Comparison of ENCODE assay signal across 8 cellular contexts in genomic region chr6:129730477-129731165, GRCh38. TPM values are rescaled to one million over a fixed set of nuclear protein-coding genes. Genes with fewer than 3 reads are reported as not detected.
DNase-seq lines count a peak whose midpoint lies in the region; ATAC-seq and TF ChIP-seq lines count a peak whose summit lies in the region.

No MANE protein-coding gene starts in this region.

- TF ChIP-seq POLR2A in ovary (IDR thresholded peaks at IDR 0.05) = no peak

- intact Hi-C loops in activated naive CD4-positive, alpha-beta T cell treated with anti-CD3 and anti-CD28 coated beads for 36 hours (cut with micrococcal nuclease) = loop anchor here (1.0 kb wide), 6 partner anchors 21 to 291 kb away; no protein-coding TSS in a partner anchor
- intact Hi-C loops in ovary (cut with DNase I) = loop anchor here in 1 of 4 donors (10.0 kb wide), 1 partner anchor 106 kb away; no protein-coding TSS in a partner anchor

- peaks cover 10% of the 10 kb centered on the region for H3K4me1 Mint-ChIP-seq in activated naive CD4-positive, alpha-beta T cell treated with anti-CD3 and anti-CD28 coated beads for 36 hours (ENCODE audit: low read depth)
- H3K4me1 Mint-ChIP-seq in endothelial cell (ENCODE audit: unreplicated experiment) = peaks cover 20% of the 10 kb centered on the region

- peak; percentile 62 for ATAC-seq in HG02943 (IDR thresholded peaks at IDR 0.05; ENCODE audit: low read depth, unreplicated experiment)

- TF ChIP-seq EP300 in ovary (IDR thresholded peaks at IDR 0.05) = no peak

- H3K9me3 Mint-ChIP-seq in activated naive CD4-positive, alpha-beta T cell treated with anti-CD3 and anti-CD28 coated beads for 36 hours = no peaks in the 10 kb centered on the region
- no peaks in the 10 kb centered on the region for H3K9me3 Mint-ChIP-seq in endothelial cell (ENCODE audit: unreplicated experiment)

- CTCF ChIA-PET in activated naive CD4-positive, alpha-beta T cell treated with anti-CD3 and anti-CD28 coated beads for 36 hours (lab: Charles Lee) = interaction anchor here (0.6 to 10.8 kb wide), 21 partner anchors 13 to 233 kb away, joined by 3 to 160 read pairs (median 5); no protein-coding TSS in a partner anchor

- H3K27me3 ChIP-seq in ovary (no peaks in the 10 kb centered on the region), SJCRH30 (no peaks in the 10 kb centered on the region)

- peak; percentile 47 for DNase-seq in activated naive CD4-positive, alpha-beta T cell treated with anti-CD3 and anti-CD28 coated beads for 36 hours
- DNase-seq in activated naive CD4-positive, alpha-beta T cell treated with anti-CD3 and anti-CD28 coated beads, Interleukin-2, amount 50 U/mL, for 16 hours = no peak
- DNase-seq in RKO (ENCODE audit: low spot score) = peak; percentile 33
- no peak for DNase-seq in endothelial cell (ENCODE audit: low spot score)
- no peak for DNase-seq in ovary
- DNase-seq in SJCRH30 = no peak
- DNase-seq in occipital lobe (lab: John Stamatoyannopoulos, UW) = no peak

- no peaks in the 10 kb centered on the region for H3K36me3 Mint-ChIP-seq in activated naive CD4-positive, alpha-beta T cell treated with anti-CD3 and anti-CD28 coated beads for 36 hours (ENCODE audit: low read depth)
- no peaks in the 10 kb centered on the region for H3K36me3 Mint-ChIP-seq in endothelial cell (ENCODE audit: low read depth, unreplicated experiment)

- H3K27ac ChIP-seq in ovary (no peak overlapping the region), SJCRH30 (no peak overlapping the region)

- H3K4me3 Mint-ChIP-seq in activated naive CD4-positive, alpha-beta T cell treated with anti-CD3 and anti-CD28 coated beads for 36 hours = no peak overlapping the region
- H3K4me3 Mint-ChIP-seq in endothelial cell (ENCODE audit: unreplicated experiment) = no peak overlapping the region

- H3K4me3 ChIP-seq in ovary (no peak overlapping the region), SJCRH30 (no peak overlapping the region)

- no peak overlapping the region for H3K27ac Mint-ChIP-seq in activated naive CD4-positive, alpha-beta T cell treated with anti-CD3 and anti-CD28 coated beads for 36 hours
- peak overlapping the region; percentile 38 for H3K27ac Mint-ChIP-seq in endothelial cell (ENCODE audit: unreplicated experiment)

- 47 to 61% (median 48%) methylated on average over 8 of the region's 8 CpGs for WGBS in ovary, 3 donors

- TF ChIP-seq CTCF in endothelial cell (IDR thresholded peaks at IDR 0.05; ENCODE audit: unreplicated experiment) (peak; percentile 47), ovary (IDR thresholded peaks at IDR 0.05) (peak in 2 of 3 donors; percentile 62 to 68)

- H3K9me3 ChIP-seq in ovary = no peaks in the 10 kb centered on the region
- H3K9me3 ChIP-seq in SJCRH30 (replicated peaks) = no peaks in the 10 kb centered on the region

- H3K27me3 Mint-ChIP-seq in activated naive CD4-positive, alpha-beta T cell treated with anti-CD3 and anti-CD28 coated beads for 36 hours (ENCODE audit: low read depth) = no peaks in the 10 kb centered on the region
- no peaks in the 10 kb centered on the region for H3K27me3 Mint-ChIP-seq in endothelial cell (ENCODE audit: unreplicated experiment)

- H3K36me3 ChIP-seq in ovary (no peaks in the 10 kb centered on the region), SJCRH30 (no peaks in the 10 kb centered on the region)

- H3K4me1 ChIP-seq in ovary (ENCODE audit: insufficient read depth) = no peaks in the 10 kb centered on the region
- H3K4me1 ChIP-seq in SJCRH30 = no peaks in the 10 kb centered on the region

RNA-seq across cellular contexts. Expression of gene ARHGAP18, which starts 20.6 kb away (rescaled TPM):
- total RNA-seq in activated naive CD4-positive, alpha-beta T cell treated with anti-CD3 and anti-CD28 coated beads for 36 hours = 1 to 10 TPM; 3.2 to 3.7 TPM
- total RNA-seq in endothelial cell (ENCODE audit: unreplicated experiment) (102 TPM), ovary (10 to 100 TPM in 1 of 7 donors, 1 to 10 TPM in 6; 4.4 to 35.3 (median 9.6) TPM), occipital lobe (8.6 TPM)
- polyA plus RNA-seq in ovary = 10 to 100 TPM in 1 of 2 donors, 1 to 10 TPM in 1; 4.5 to 11.8 TPM
- total RNA-seq in SJCRH30 (2014; rRNA removed; shearing (Covaris generic)) = 14.1 and 14.6 TPM in 2 replicates

Comparison
In these comparisons a context has a peak if more than half of its experiments do, and no peak if none do; other contexts are left out.
1. DNase-seq: peak in activated naive CD4-positive, alpha-beta T cell treated with anti-CD3 and anti-CD28 coated beads for 36 hours (single experiment) and RKO (single experiment); none in activated naive CD4-positive, alpha-beta T cell treated with anti-CD3 and anti-CD28 coated beads, Interleukin-2, amount 50 U/mL, for 16 hours (single experiment), endothelial cell (single experiment), ovary (0 of 5), SJCRH30 (0 of 2) and occipital lobe (single experiment).